22 cellular contexts compared by ENCODE assay signal in the genomic region with DNA sequence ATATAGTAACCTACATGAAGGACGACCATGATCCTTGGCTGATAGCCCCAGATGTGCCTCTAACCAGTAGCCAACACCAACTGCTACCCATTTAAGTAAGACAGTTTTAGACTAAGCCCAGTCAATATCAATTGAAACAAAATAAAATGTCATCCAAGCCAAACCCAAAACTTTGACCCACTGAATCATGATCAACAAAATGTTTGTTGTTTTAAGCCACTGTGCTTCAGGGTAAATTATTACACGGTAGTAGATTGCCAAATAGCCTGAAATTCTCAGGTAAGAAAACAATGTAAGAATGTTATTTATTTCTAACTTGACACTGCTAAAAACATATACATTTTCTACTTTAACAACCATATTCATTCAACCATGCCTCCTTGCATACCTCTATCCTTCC.
DNase-seq lines count a peak whose midpoint lies in the region; ATAC-seq, FAIRE-seq and TF ChIP-seq lines count a peak whose summit lies in the region.
"Had no signal": no experiment of that assay in that cellular context is flagged by ENCODE, and none has a peak within 500 bp of the region (broad histone marks: within the 10 kb centered on the region; RNA-seq: fewer than 3 reads in every experiment).

No MANE protein-coding gene starts in this region.

- TF ChIP-seq EP300 in A549 (IDR thresholded peaks at IDR 0.05), result no peak

- DNase-seq in A549 (ENCODE audit: low read depth in 1 of 2, low spot score in 1 of 2) (no peak), H54 (ENCODE audit: insufficient read length, low spot score) (no peak), left lobe of liver (ENCODE audit: low spot score) (no peak), renal cortical epithelial cell (ENCODE audit: low read depth) (peak; percentile 74), NCI-H345 (lab: John Stamatoyannopoulos, UW) (no peak), Karpas-422 (no peak), hepatic stellate cell (ENCODE audit: low spot score) (no peak)
- DNase-seq: 8988T; AML-193; Caco-2; Calu3; CD4-positive, alpha-beta T cell; CD8-positive, alpha-beta T cell; DMS79 treated with DMSO at 0.1 percent for 48 hours; GF-D8 had no signal

- TF ChIP-seq RAD21 in A549 (conservative IDR thresholded peaks at IDR 0.05 in 1 of 2, IDR thresholded peaks at IDR 0.05 in 1 of 2), result no peak

- H4K20me1 ChIP-seq in Karpas-422 (ENCODE audit: insufficient read depth, low read depth, low read length), result no peaks in the 10 kb centered on the region
- H4K20me1 ChIP-seq: BLaER1 treated with 17β-estradiol and CSF1 and Interleukin-3, amounts not matched to agents 10 nM and 100 nM had no signal

- no peaks in the 10 kb centered on the region for H3K4me1 ChIP-seq in A549
- no peaks in the 10 kb centered on the region for H3K4me1 ChIP-seq in Karpas-422 (ENCODE audit: low read length)
- H3K4me1 ChIP-seq: BLaER1 treated with 17β-estradiol and CSF1 and Interleukin-3, amounts not matched to agents 10 nM and 100 nM; Caco-2 had no signal

- no peak overlapping the region for H3K27ac ChIP-seq in A549
- no peak overlapping the region for H3K27ac ChIP-seq in Karpas-422 (ENCODE audit: low read length)
- H3K27ac ChIP-seq: BLaER1 treated with 17β-estradiol and CSF1 and Interleukin-3, amounts not matched to agents 10 nM and 100 nM; C4-2B had no signal

- no peak for TF ChIP-seq CTCF in A549 (IDR thresholded peaks at IDR 0.05)

- H3K36me3 ChIP-seq in Karpas-422 (ENCODE audit: insufficient read depth, low read length), result no peaks in the 10 kb centered on the region
- H3K36me3 ChIP-seq: BLaER1 treated with 17β-estradiol and CSF1 and Interleukin-3, amounts not matched to agents 10 nM and 100 nM had no signal

- CTCF ChIA-PET in A549 (lab: Yijun Ruan, JAX), result interaction anchor here (1.2 to 1.6 kb wide), 2 partner anchors 14 to 60 kb away, joined by 3 to 4 read pairs; no protein-coding TSS in a partner anchor

- ATAC-seq in A549 (no peak), left lobe of liver (peak; percentile 34)
- ATAC-seq: CD8-positive, alpha-beta T cell had no signal

- no peak overlapping the region for H3K9ac ChIP-seq in Karpas-422 (ENCODE audit: low read length)
- H3K9ac ChIP-seq: BLaER1 treated with 17β-estradiol and CSF1 and Interleukin-3, amounts not matched to agents 10 nM and 100 nM had no signal

- H3K4me3 ChIP-seq in A549 (no peak overlapping the region), Karpas-422 (ENCODE audit: low read length) (no peak overlapping the region)
- H3K4me3 ChIP-seq: BLaER1 treated with 17β-estradiol and CSF1 and Interleukin-3, amounts not matched to agents 10 nM and 100 nM had no signal

- H3K4me2 ChIP-seq in A549 (no peak overlapping the region), Karpas-422 (ENCODE audit: low read depth, low read length, poor library complexity, severe bottlenecking) (no peak overlapping the region)
- H3K4me2 ChIP-seq: BLaER1 treated with 17β-estradiol and CSF1 and Interleukin-3, amounts not matched to agents 10 nM and 100 nM had no signal

- TF ChIP-seq POLR2A in A549 (IDR thresholded peaks at IDR 0.05; ENCODE audit: low read length), result no peak
- TF ChIP-seq POLR2A in H54 (IDR thresholded peaks at IDR 0.05; ENCODE audit: low read depth, low read length), result no peak

- H3K9me2 ChIP-seq in Karpas-422 (replicated peaks; ENCODE audit: insufficient read depth, low read length), result no peaks in the 10 kb centered on the region

- POLR2A ChIA-PET in A549 (lab: Yijun Ruan, JAX), result no interaction called here

- peak; percentile 51 for FAIRE-seq in A549 (lab: Jason Lieb, UNC)
- FAIRE-seq in H54 (lab: Jason Lieb, UNC), result peak; percentile 89
- FAIRE-seq: A204.1, D721Med, G401.6, GM12891, GM19239 had no signal

- no peaks in the 10 kb centered on the region for H3K79me2 ChIP-seq in Karpas-422 (ENCODE audit: low read length)

- H3K9me3 ChIP-seq in A549 (peaks cover 14% of the 10 kb centered on the region; the same call in 1 of the 3 replicates), Karpas-422 (ENCODE audit: low read length) (no peaks in the 10 kb centered on the region)

- H3K27me3 ChIP-seq in Karpas-422 (ENCODE audit: low read length), result no peaks in the 10 kb centered on the region
- H3K27me3 ChIP-seq: BLaER1 treated with 17β-estradiol and CSF1 and Interleukin-3, amounts not matched to agents 10 nM and 100 nM had no signal

- WGBS in A549 (ENCODE audit: missing lambda C conversion rate), result 67% methylated on average over 2 of the region's 2 CpGs

- H2AFZ ChIP-seq in Karpas-422 (ENCODE audit: low read length), result no peak overlapping the region

TF ChIP-seq in A549, 52 proteins besides CTCF, POLR2A, EP300 and RAD21:
- no peak for TF ChIP-seq TFCP2L1 (CRISPR knock-in tag; IDR thresholded peaks at IDR 0.05)
- TF ChIP-seq CBX8 (IDR thresholded peaks at IDR 0.05), result no peak
- TF ChIP-seq PBX3 (IDR thresholded peaks at IDR 0.05), result no peak
- TF ChIP-seq BCL3 (IDR thresholded peaks at IDR 0.05), result no peak
- TF ChIP-seq MAFK (IDR thresholded peaks at IDR 0.05; ENCODE audit: partially characterized antibody), result no peak
- no peak for TF ChIP-seq MAZ (IDR thresholded peaks at IDR 0.05; ENCODE audit: borderline replicate concordance, low read depth, low read length)
- TF ChIP-seq ZNF302 (CRISPR knock-in tag; IDR thresholded peaks at IDR 0.05), result no peak
- no peak for TF ChIP-seq ESRRA (IDR thresholded peaks at IDR 0.05; ENCODE audit: borderline replicate concordance, low read length)
- no peak for TF ChIP-seq BHLHE40 (IDR thresholded peaks at IDR 0.05; ENCODE audit: low read depth, low read length)
- TF ChIP-seq RNF2 (IDR thresholded peaks at IDR 0.05; ENCODE audit: borderline replicate concordance, low read depth), result no peak
- TF ChIP-seq HMGXB4 (CRISPR knock-in tag; IDR thresholded peaks at IDR 0.05; ENCODE audit: borderline replicate concordance), result no peak
- no peak for TF ChIP-seq NFE2L2 (conservative IDR thresholded peaks at IDR 0.05; ENCODE audit: low read length)
- no peak for TF ChIP-seq CHD2 (IDR thresholded peaks at IDR 0.05; ENCODE audit: low read length, partially characterized antibody)
- TF ChIP-seq HOXB5 (CRISPR knock-in tag; IDR thresholded peaks at IDR 0.05), result no peak
- no peak for TF ChIP-seq MYC (IDR thresholded peaks at IDR 0.05; ENCODE audit: borderline replicate concordance, low read length)
- TF ChIP-seq HEYL (CRISPR knock-in tag; IDR thresholded peaks at IDR 0.05), result no peak
- TF ChIP-seq USF2 (IDR thresholded peaks at IDR 0.05), result no peak
- TF ChIP-seq E2F6 (IDR thresholded peaks at IDR 0.05; ENCODE audit: borderline replicate concordance, low read depth), result no peak
